Comparison of ENCODE assay signal across 11 cellular contexts in the genomic region with DNA sequence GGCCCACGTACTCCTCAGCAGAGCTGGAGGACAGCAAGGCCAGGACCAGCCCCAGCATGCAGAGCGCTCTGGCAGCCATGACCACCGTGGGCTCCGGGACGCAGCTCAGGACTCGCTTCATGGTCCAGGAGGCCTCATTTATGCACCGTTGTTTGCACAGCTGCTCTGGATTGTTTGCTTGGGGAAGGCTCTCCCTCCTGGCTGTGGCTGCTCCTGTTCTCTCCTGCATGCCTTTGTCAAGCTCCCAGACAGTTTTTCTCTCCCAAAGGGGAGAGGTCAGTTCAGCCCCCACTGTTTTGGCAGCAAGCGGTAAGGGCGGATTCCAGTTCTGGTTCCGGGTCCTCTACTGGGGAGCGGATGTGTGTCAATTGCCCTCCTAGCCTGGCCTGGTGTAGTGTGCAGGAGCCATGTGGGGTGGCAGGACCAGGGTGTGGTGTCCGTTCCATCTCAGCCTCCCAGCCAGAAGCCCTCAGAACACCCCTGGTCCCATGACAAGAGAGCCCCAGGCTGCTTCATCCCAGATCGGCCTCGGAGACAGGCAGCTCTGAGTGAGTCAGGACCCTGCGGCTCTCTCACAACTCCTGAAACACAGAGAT. TPM values are rescaled to one million over a fixed set of nuclear protein-coding genes. Genes with fewer than 3 reads are reported as not detected.
A peak's percentile ranks its signal among the peaks of the same experiment; 100 is the strongest.
DNase-seq lines count a peak whose midpoint lies in the region.
"Had no signal": no experiment of that assay in that cellular context is flagged by ENCODE, and none has a peak within 500 bp of the region (broad histone marks: within the 10 kb centered on the region; RNA-seq: fewer than 3 reads in every experiment).

A gene with protein sequence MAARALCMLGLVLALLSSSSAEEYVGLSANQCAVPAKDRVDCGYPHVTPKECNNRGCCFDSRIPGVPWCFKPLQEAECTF (minus strand): TSS at position 114 of the 596 bp plus-strand sequence. CDS start 35 bp downstream, at position 79.

- intact Hi-C loops in activated naive CD4-positive, alpha-beta T cell treated with anti-CD3 and anti-CD28 coated beads for 36 hours (cut with micrococcal nuclease) = no loop called here

- CTCF ChIA-PET in activated naive CD4-positive, alpha-beta T cell treated with anti-CD3 and anti-CD28 coated beads for 36 hours (lab: Charles Lee) = no interaction called here
- CTCF ChIA-PET in CD8-positive, alpha-beta memory T cell (lab: Charles Lee) = no interaction called here

- no peak within 1 kb of the TSS for H3K4me3 Mint-ChIP-seq in activated naive CD4-positive, alpha-beta T cell treated with anti-CD3 and anti-CD28 coated beads for 36 hours
- H3K4me3 Mint-ChIP-seq in CD8-positive, alpha-beta memory T cell = no peak within 1 kb of the TSS
- H3K4me3 Mint-ChIP-seq: central memory CD8-positive, alpha-beta T cell; immature natural killer cell had no signal

- no peak within 1 kb of the TSS for H3K4me3 ChIP-seq in CD8-positive, alpha-beta memory T cell (ENCODE audit: low read length)
- H3K4me3 ChIP-seq: HAP-1 had no signal

- H3K27ac ChIP-seq in CD8-positive, alpha-beta memory T cell (ENCODE audit: low read depth, low read length) = no peak within 1 kb of the TSS

- no peak within 1 kb of the TSS for H3K27ac Mint-ChIP-seq in activated naive CD4-positive, alpha-beta T cell treated with anti-CD3 and anti-CD28 coated beads for 36 hours
- no peak within 1 kb of the TSS for H3K27ac Mint-ChIP-seq in CD8-positive, alpha-beta memory T cell
- H3K27ac Mint-ChIP-seq: immature natural killer cell had no signal

- peaks cover 2% of the 10 kb centered on the region for H3K4me1 Mint-ChIP-seq in activated naive CD4-positive, alpha-beta T cell treated with anti-CD3 and anti-CD28 coated beads for 36 hours (ENCODE audit: low read depth)
- H3K4me1 Mint-ChIP-seq in CD8-positive, alpha-beta memory T cell = peaks cover 5 to 7% (median 7%) of the 10 kb centered on the region in 3 donors

- no peaks in the 10 kb centered on the region for H3K27me3 ChIP-seq in CD8-positive, alpha-beta memory T cell (ENCODE audit: insufficient read depth, low read length, poor library complexity, severe bottlenecking)

- no peaks in the 10 kb centered on the region for H3K9me3 ChIP-seq in CD8-positive, alpha-beta memory T cell (ENCODE audit: low read length)
- H3K9me3 ChIP-seq: HAP-1 had no signal

- H3K36me3 Mint-ChIP-seq in activated naive CD4-positive, alpha-beta T cell treated with anti-CD3 and anti-CD28 coated beads for 36 hours (ENCODE audit: low read depth) = no peaks in the 10 kb centered on the region
- no peaks in the 10 kb centered on the region for H3K36me3 Mint-ChIP-seq in CD8-positive, alpha-beta memory T cell
- H3K36me3 Mint-ChIP-seq: immature natural killer cell had no signal

- no peaks in the 10 kb centered on the region for H3K9me3 Mint-ChIP-seq in activated naive CD4-positive, alpha-beta T cell treated with anti-CD3 and anti-CD28 coated beads for 36 hours
- H3K9me3 Mint-ChIP-seq in CD8-positive, alpha-beta memory T cell = no peaks in the 10 kb centered on the region
- H3K9me3 Mint-ChIP-seq: central memory CD8-positive, alpha-beta T cell; immature natural killer cell had no signal

- H3K27me3 Mint-ChIP-seq in activated naive CD4-positive, alpha-beta T cell treated with anti-CD3 and anti-CD28 coated beads for 36 hours (ENCODE audit: low read depth) = peaks cover 3% of the 10 kb centered on the region
- no peaks in the 10 kb centered on the region for H3K27me3 Mint-ChIP-seq in CD8-positive, alpha-beta memory T cell

- DNase-seq in NCI-H1092 (lab: John Stamatoyannopoulos, UW) = peak; percentile 99
- DNase-seq in NCI-H526 treated with DMSO at 0.1 percent for 48 hours (lab: John Stamatoyannopoulos, UW) = peak; percentile 98
- DNase-seq in foreskin melanocyte = peak; percentile 88
- peak; percentile 14 for DNase-seq in renal cortical epithelial cell (ENCODE audit: low read depth)
- DNase-seq in NK-92 (lab: John Stamatoyannopoulos, UW; ENCODE audit: unreplicated experiment) = no peak
- no peak for DNase-seq in SKM-1 treated with dmso at 0.1 percent for 144 hours (lab: John Stamatoyannopoulos, UW; ENCODE audit: unreplicated experiment)
- no peak for DNase-seq in activated naive CD4-positive, alpha-beta T cell treated with anti-CD3 and anti-CD28 coated beads for 36 hours
- DNase-seq in CD8-positive, alpha-beta memory T cell = no peak
- DNase-seq: immature natural killer cell had no signal

- no peaks in the 10 kb centered on the region for H3K36me3 ChIP-seq in CD8-positive, alpha-beta memory T cell (ENCODE audit: insufficient read depth, low read length)
- H3K36me3 ChIP-seq: HAP-1 had no signal

- no peaks in the 10 kb centered on the region for H3K4me1 ChIP-seq in CD8-positive, alpha-beta memory T cell (ENCODE audit: insufficient read depth, low read length)
- H3K4me1 ChIP-seq: HAP-1 had no signal

- POLR2A ChIA-PET in CD8-positive, alpha-beta memory T cell (lab: Charles Lee) = no interaction called here

RNA-seq across cellular contexts. Expression of the gene that starts here (rescaled TPM):
- 0.40 and 0.87 TPM in 2 replicates for total RNA-seq in renal cortical epithelial cell
- not detected for total RNA-seq in activated naive CD4-positive, alpha-beta T cell treated with anti-CD3 and anti-CD28 coated beads for 36 hours
- not detected for total RNA-seq in CD8-positive, alpha-beta memory T cell
- polyA plus RNA-seq in CD8-positive, alpha-beta memory T cell = not detected
- polyA plus RNA-seq: immature natural killer cell had no signal

Comparison
In these comparisons a context has a peak if more than half of its experiments do, and no peak if none do; other contexts are left out.
1. Peak in DNase-seq in renal cortical epithelial cell; RNA of the gene not detected or under 1 TPM.
2. DNase-seq: peak in NCI-H1092 (single experiment), NCI-H526 treated with DMSO at 0.1 percent for 48 hours (single experiment) and foreskin melanocyte (single experiment); none in NK-92 (single experiment), SKM-1 treated with dmso at 0.1 percent for 144 hours (single experiment), activated naive CD4-positive, alpha-beta T cell treated with anti-CD3 and anti-CD28 coated beads for 36 hours (single experiment) and CD8-positive, alpha-beta memory T cell (0 of 5).